In genomic region chr19:43596842-43597461, GRCh38 we compare ENCODE assay signal across 8 cellular contexts. TPM values are rescaled to one million over a fixed set of nuclear protein-coding genes. Genes with fewer than 3 reads are reported as not detected.
DNase-seq lines count a peak whose midpoint lies in the region; TF ChIP-seq lines count a peak whose summit lies in the region.

No MANE protein-coding gene starts in this region.

- H3K9me3 Mint-ChIP-seq in MCF 10A (ENCODE audit: unreplicated experiment) (no peaks in the 10 kb centered on the region), mesothelial cell of epicardium (no peaks in the 10 kb centered on the region)

- CTCF ChIA-PET in AG04449 (lab: Yijun Ruan, JAX) = interaction anchor here (0.9 to 4.9 kb wide), 11 partner anchors 9 to 216 kb away, joined by 3 to 68 read pairs (median 5); no protein-coding TSS in a partner anchor
- CTCF ChIA-PET in MCF 10A (lab: Yijun Ruan, JAX) = interaction anchor here (0.6 to 1.2 kb wide), 9 partner anchors 9 to 449 kb away, joined by 3 to 7 read pairs (median 3); no protein-coding TSS in a partner anchor

- H3K4me3 Mint-ChIP-seq in MCF 10A (ENCODE audit: unreplicated experiment) (peak overlapping the region; percentile 99), mesothelial cell of epicardium (peak overlapping the region; percentile 98)

- H3K27ac Mint-ChIP-seq in MCF 10A (ENCODE audit: low read depth, unreplicated experiment) = peak overlapping the region; percentile 99
- peak overlapping the region; percentile 100 for H3K27ac Mint-ChIP-seq in mesothelial cell of epicardium

- intact Hi-C loops in MCF 10A (cut with micrococcal nuclease) = loop anchor here (1.0 to 5.0 kb wide), 4 partner anchors 22 to 185 kb away; partner anchors contain the start of genes KCNN4, PINLYP, XRCC1 and ZNF575

- H3K36me3 Mint-ChIP-seq in MCF 10A (ENCODE audit: insufficient read depth, unreplicated experiment) = peaks cover 41% of the 10 kb centered on the region
- H3K36me3 Mint-ChIP-seq in mesothelial cell of epicardium = peaks cover 8% of the 10 kb centered on the region

- DNase-seq in AG04449 (ENCODE audit: low read depth, low spot score) (no peak), MCF 10A (ENCODE audit: unreplicated experiment) (no peak), mesothelial cell of epicardium (ENCODE audit: low spot score in 2 of 2, unreplicated experiment in 2 of 2) (no peak), HT-29 (ENCODE audit: low spot score) (no peak), AG08396 (ENCODE audit: low spot score) (no peak), NCI-H1092 treated with DMSO at 0.1 percent for 48 hours (lab: John Stamatoyannopoulos, UW) (no peak), NCI-H1105 (lab: John Stamatoyannopoulos, UW) (no peak)
- no peak for DNase-seq in Jurkat, Clone E6-1 (ENCODE audit: low read depth, low spot score)

- POLR2A ChIA-PET in AG04449 (lab: Yijun Ruan, JAX) = interaction anchor here (0.7 to 1.7 kb wide), 5 partner anchors 9 to 904 kb away, joined by 3 to 6 read pairs (median 3); partner anchors contain the start of gene ZNF180
- POLR2A ChIA-PET in MCF 10A (lab: Yijun Ruan, JAX) = interaction anchor here (0.6 to 5.4 kb wide), 21 partner anchors 9 to 1148 kb away, joined by 3 to 75 read pairs (median 6); partner anchors contain the start of genes ETHE1, PINLYP, PLAUR and SMG9

- TSS peak; percentile 34 for BruUV-seq in MCF 10A (replicated peaks; lab: Mats Ljungman, UMichigan)

- H3K4me1 Mint-ChIP-seq in MCF 10A (ENCODE audit: insufficient read depth, unreplicated experiment) (peaks cover 24% of the 10 kb centered on the region), mesothelial cell of epicardium (peaks cover 29% of the 10 kb centered on the region)

- no peaks in the 10 kb centered on the region for H3K27me3 Mint-ChIP-seq in MCF 10A (ENCODE audit: insufficient read depth, unreplicated experiment)
- H3K27me3 Mint-ChIP-seq in mesothelial cell of epicardium (ENCODE audit: low read depth) = no peaks in the 10 kb centered on the region

- TF ChIP-seq CTCF in AG04449 (IDR thresholded peaks at IDR 0.05; ENCODE audit: insufficient read depth, low read length, missing control alignments) (no peak), MCF 10A (IDR thresholded peaks at IDR 0.05; ENCODE audit: unreplicated experiment) (no peak), mesothelial cell of epicardium (IDR thresholded peaks at IDR 0.05; ENCODE audit: unreplicated experiment) (no peak)

- H3K4me3 ChIP-seq in AG04449 (ENCODE audit: low read depth, low read length) = peak overlapping the region; percentile 79
- peak overlapping the region; percentile 90 for H3K4me3 ChIP-seq in Jurkat, Clone E6-1 (ENCODE audit: low read length)

RNA-seq across cellular contexts. Expression of gene ZNF576, which starts 0.6 kb away (rescaled TPM):
- polyA plus RNA-seq in Jurkat, Clone E6-1 (2012; ENCODE audit: insufficient read depth, insufficient read length) = 18.1 TPM
- total RNA-seq in MCF 10A (2022) = 13.2 and 18.4 TPM in 2 replicates
- 11.4 to 12.6 TPM (median 12.6 TPM) in 3 replicates for total RNA-seq in mesothelial cell of epicardium
- total RNA-seq in HT-29 (2014; rRNA removed; shearing (Covaris generic)) = 29.6 and 41.8 TPM in 2 replicates

RNA-seq across cellular contexts. Expression of gene IRGQ, which starts 1.0 kb away (rescaled TPM):
- polyA plus RNA-seq in Jurkat, Clone E6-1 (2012; ENCODE audit: insufficient read depth, insufficient read length) = 3.4 TPM
- 21.0 and 26.5 TPM in 2 replicates for total RNA-seq in MCF 10A (2022)
- 41.1 to 42.2 TPM (median 41.4 TPM) in 3 replicates for total RNA-seq in mesothelial cell of epicardium
- 23.0 and 26.0 TPM in 2 replicates for total RNA-seq in HT-29 (2014; rRNA removed; shearing (Covaris generic))

RNA-seq across cellular contexts. Expression of gene SRRM5, which starts 14.9 kb away (rescaled TPM):
- polyA plus RNA-seq in Jurkat, Clone E6-1 (2012; ENCODE audit: insufficient read depth, insufficient read length) = 0.57 TPM
- 0.28 and 0.88 TPM in 2 replicates for total RNA-seq in MCF 10A (2022)
- total RNA-seq in mesothelial cell of epicardium = 0.36 to 0.63 TPM (median 0.58 TPM) in 3 replicates
- 0.50 and 0.74 TPM in 2 replicates for total RNA-seq in HT-29 (2014; rRNA removed; shearing (Covaris generic))

RNA-seq across cellular contexts. Expression of gene PINLYP, which starts 21.4 kb away (rescaled TPM):
- polyA plus RNA-seq in Jurkat, Clone E6-1 (2012; ENCODE audit: insufficient read depth, insufficient read length) = not detected
- total RNA-seq in MCF 10A (2022) (0.74 TPM in 1 of 2 replicates, not detected in the other), mesothelial cell of epicardium (12.6 to 14.5 TPM (median 13.8 TPM) in 3 replicates)
- total RNA-seq in HT-29 (2014; rRNA removed; shearing (Covaris generic)) = 0.03 TPM in 1 of 2 replicates, not detected in the other

RNA-seq across cellular contexts. Expression of gene XRCC1, which starts 21.6 kb away (rescaled TPM):
- 89.6 TPM for polyA plus RNA-seq in Jurkat, Clone E6-1 (2012; ENCODE audit: insufficient read depth, insufficient read length)
- total RNA-seq in MCF 10A (2022) (18.0 and 20.6 TPM in 2 replicates), mesothelial cell of epicardium (52.3 to 58.5 TPM (median 56.1 TPM) in 3 replicates)
- 59.7 and 60.1 TPM in 2 replicates for total RNA-seq in HT-29 (2014; rRNA removed; shearing (Covaris generic))
